In the genomic region with DNA sequence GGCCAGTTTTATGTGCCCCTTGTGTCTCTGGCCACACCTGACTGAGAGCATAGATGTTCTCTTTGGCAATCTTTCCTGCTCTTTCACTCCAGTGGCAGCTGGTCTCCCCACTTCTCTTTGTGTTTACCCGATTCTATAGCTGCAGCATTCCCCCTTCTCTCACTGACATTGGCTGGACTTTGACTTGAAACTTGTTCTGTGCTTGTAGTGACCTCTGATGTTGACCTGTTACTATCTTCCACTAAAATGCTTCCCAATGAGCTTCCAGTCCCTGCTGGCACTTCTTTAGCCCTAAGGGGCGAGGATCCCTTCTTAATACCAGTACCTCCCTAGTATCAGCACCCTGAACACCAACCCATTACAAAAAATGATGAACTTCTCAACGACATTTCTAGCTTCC, we compare ENCODE assay signal across 13 cellular contexts.
"Had no signal": no experiment of that assay in that cellular context is flagged by ENCODE, and none has a peak within 500 bp of the region (broad histone marks: within the 10 kb centered on the region; RNA-seq: fewer than 3 reads in every experiment).

No MANE protein-coding gene starts in this region.

- H3K27ac ChIP-seq: lower lobe of right lung, psoas muscle, tibial artery, vagina had no signal

- H3K9me3 ChIP-seq: lower lobe of right lung, psoas muscle, tibial artery, vagina had no signal

- H3K4me3 ChIP-seq: lower lobe of right lung, psoas muscle, tibial artery, vagina had no signal

- H3K27me3 ChIP-seq: tibial artery, vagina had no signal

- H3K36me3 ChIP-seq: lower lobe of right lung, tibial artery, vagina had no signal

- DNase-seq: activated naive CD4-positive, alpha-beta T cell; activated T-cell treated with anti-CD3 and anti-CD28 coated beads for 4 hours; anterior cingulate cortex; endodermal cell; lower lobe of right lung; psoas muscle; stimulated activated CD4-positive, alpha-beta T cell treated with anti-CD3 and anti-CD28 coated beads, Interleukin-4, amount 100 ng/mL, for 1 hour; stimulated activated naive B cell treated with anti-CD40 and anti-IgM and Interleukin-4, amounts not matched to agents 10 μg/mL and 1 μg/mL and 100 μg/mL, for 72 hours; T-cell; T1000; tibial artery had no signal

- ATAC-seq: activated CD4-positive, CD25-positive, alpha-beta regulatory T cell treated with anti-CD3 and anti-CD28 coated beads, Interleukin-2, amount 50 U/mL, for 24 hours; psoas muscle; stimulated activated naive B cell treated with anti-CD40 and anti-IgM and Interleukin-4, amounts not matched to agents 10 μg/mL and 1 μg/mL and 100 μg/mL, for 72 hours; T-cell had no signal

- H3K4me1 ChIP-seq: tibial artery, vagina had no signal
